ENCODE assay signal across 1 cellular context in the genomic region with DNA sequence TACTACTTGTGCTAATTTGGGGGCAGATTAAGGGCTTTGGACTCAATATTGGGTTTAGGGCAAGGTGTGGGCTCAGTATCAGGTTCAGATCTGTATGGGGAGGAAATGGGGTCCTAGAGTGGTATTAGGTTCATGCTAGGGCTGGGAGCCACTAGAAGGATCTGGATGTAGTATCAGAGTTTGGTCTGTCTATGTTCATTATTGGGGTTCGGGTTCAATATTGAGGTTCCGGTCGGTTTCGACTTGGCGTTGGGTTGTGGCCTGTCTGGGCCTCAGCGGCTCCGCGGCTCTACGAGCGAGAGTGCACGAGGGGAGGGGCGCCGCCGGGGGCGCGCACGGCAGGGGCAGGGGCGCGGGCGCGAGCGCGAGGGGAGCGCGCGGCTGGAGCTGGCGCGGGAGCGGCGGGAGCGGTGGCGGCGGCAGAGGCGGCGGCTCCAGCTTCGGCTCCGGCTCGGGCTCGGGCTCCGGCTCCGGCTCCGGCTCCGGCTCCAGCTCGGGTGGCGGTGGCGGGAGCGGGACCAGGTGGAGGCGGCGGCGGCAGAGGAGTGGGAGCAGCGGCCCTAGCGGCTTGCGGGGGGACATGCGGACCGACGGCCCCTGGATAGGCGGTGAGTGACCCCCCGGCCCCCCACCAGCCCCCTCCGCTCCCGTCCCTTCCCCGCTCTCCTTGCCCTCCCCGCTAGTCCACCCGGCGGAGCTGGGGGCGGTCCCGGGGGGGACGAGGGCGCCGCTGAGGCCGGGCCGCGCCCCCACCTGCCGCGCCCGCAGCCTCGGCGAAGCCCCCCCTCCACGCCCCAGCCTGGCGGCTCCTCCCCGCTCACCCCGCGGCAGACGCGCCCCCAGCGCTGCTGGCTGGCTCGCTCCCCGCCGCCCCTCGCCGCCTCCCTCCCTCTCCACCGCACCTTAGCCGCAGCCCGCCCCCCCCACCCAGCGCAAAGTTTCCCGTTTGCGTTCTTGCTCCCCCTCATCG.
TF ChIP-seq lines count a peak whose summit lies in the region.

A gene (plus strand): TSS at position 401 of the 970 bp plus-strand sequence. CDS start 14,193 bp downstream, outside the sequence.

TF ChIP-seq in HepG2, 621 proteins besides CTCF, POLR2A, EP300 and RAD21 (continued from another document):
- TF ChIP-seq ZNF253 (CRISPR knock-in tag; IDR thresholded peaks at IDR 0.05; ENCODE audit: borderline replicate concordance), result no peak
- TF ChIP-seq ZSCAN25 (CRISPR knock-in tag; IDR thresholded peaks at IDR 0.05), result peak; percentile 62; the same call in 1 of the 2 replicates
- TF ChIP-seq RXRB (CRISPR knock-in tag; IDR thresholded peaks at IDR 0.05; ENCODE audit: borderline replicate concordance), result peak; percentile 26; the same call in 1 of the 2 replicates
- no peak for TF ChIP-seq GLI4 (CRISPR knock-in tag; IDR thresholded peaks at IDR 0.05; ENCODE audit: borderline replicate concordance)
- peak; percentile 50; the same call in 1 of the 2 replicates for TF ChIP-seq TAF1 (CRISPR knock-in tag; IDR thresholded peaks at IDR 0.05)
- TF ChIP-seq MED1 (CRISPR knock-in tag; IDR thresholded peaks at IDR 0.05), result peak; percentile 32; the same call in 1 of the 2 replicates
- no peak for TF ChIP-seq ZNF572 (CRISPR knock-in tag; IDR thresholded peaks at IDR 0.05)
